16 cellular contexts compared by ENCODE assay signal in the genomic region with DNA sequence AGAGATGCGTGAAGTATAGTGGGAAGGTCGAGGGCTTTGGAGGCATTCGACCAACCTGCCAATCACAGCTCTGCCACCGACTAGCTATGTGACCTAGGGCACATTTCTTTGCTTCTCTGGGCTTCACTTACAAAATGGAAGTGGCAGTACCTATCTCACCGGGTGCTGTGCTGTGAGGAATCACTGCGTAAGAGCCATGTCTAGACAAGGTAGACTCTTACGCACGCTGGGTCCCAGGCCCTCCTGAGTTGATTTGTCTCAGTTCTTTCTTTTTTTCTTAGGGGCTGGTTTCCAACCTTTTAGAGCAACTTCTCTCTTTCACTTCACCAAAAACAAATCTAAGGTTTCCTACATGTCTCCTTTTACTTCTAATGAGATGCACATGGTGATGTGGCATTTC. TPM values are rescaled to one million over a fixed set of nuclear protein-coding genes. Genes with fewer than 3 reads are reported as not detected.
"Had no signal": no experiment of that assay in that cellular context is flagged by ENCODE, and none has a peak within 500 bp of the region (broad histone marks: within the 10 kb centered on the region; RNA-seq: fewer than 3 reads in every experiment).

No MANE protein-coding gene starts in this region.

- H3K4me3 ChIP-seq: adrenal gland, cardiac muscle cell, gastrocnemius medialis, heart right ventricle, lower lobe of right lung, pancreas, sigmoid colon, spleen, stomach, thoracic aorta had no signal

- H3K4me1 Mint-ChIP-seq: activated CD4-positive, alpha-beta memory T cell treated with anti-CD3 and anti-CD28 coated beads, Interleukin-2, amount 10 ng/mL, durations not matched to agents 7 days and 5 days; activated CD4-positive, alpha-beta T cell treated with anti-CD3 and anti-CD28 coated beads for 36 hours; activated naive CD4-positive, alpha-beta T cell treated with anti-CD3 and anti-CD28 coated beads, Interleukin-2, amount 50 U/mL, for 24 hours had no signal

- H3K4me3 Mint-ChIP-seq: activated CD4-positive, alpha-beta memory T cell treated with anti-CD3 and anti-CD28 coated beads, Interleukin-2, amount 10 ng/mL, durations not matched to agents 7 days and 5 days; activated CD4-positive, alpha-beta T cell treated with anti-CD3 and anti-CD28 coated beads for 36 hours; activated naive CD4-positive, alpha-beta T cell treated with anti-CD3 and anti-CD28 coated beads, Interleukin-2, amount 50 U/mL, for 24 hours; activated T-cell treated with anti-CD3 and anti-CD28 coated beads, Interleukin-2, amount 50 U/mL, for 4 hours had no signal

- H3K9me3 Mint-ChIP-seq: activated CD4-positive, alpha-beta memory T cell treated with anti-CD3 and anti-CD28 coated beads, Interleukin-2, amount 10 ng/mL, durations not matched to agents 7 days and 5 days; activated naive CD4-positive, alpha-beta T cell treated with anti-CD3 and anti-CD28 coated beads, Interleukin-2, amount 50 U/mL, for 24 hours; activated T-cell treated with anti-CD3 and anti-CD28 coated beads, Interleukin-2, amount 50 U/mL, for 4 hours had no signal

- H3K36me3 ChIP-seq: adrenal gland, cardiac muscle cell, gastrocnemius medialis, heart right ventricle, lower lobe of right lung, pancreas, sigmoid colon, spleen, stomach, thoracic aorta had no signal

- DNase-seq: activated CD4-positive, alpha-beta memory T cell treated with anti-CD3 and anti-CD28 coated beads, Interleukin-2, amount 10 ng/mL, durations not matched to agents 7 days and 5 days; activated CD4-positive, alpha-beta T cell treated with anti-CD3 and anti-CD28 coated beads for 36 hours; activated T-cell treated with anti-CD3 and anti-CD28 coated beads, Interleukin-2, amount 50 U/mL, for 4 hours; gastrocnemius medialis; lower lobe of right lung; midbrain; sigmoid colon; spleen; T1000 had no signal

- H3K36me3 Mint-ChIP-seq: activated naive CD4-positive, alpha-beta T cell treated with anti-CD3 and anti-CD28 coated beads, Interleukin-2, amount 50 U/mL, for 24 hours had no signal

- H3K27me3 ChIP-seq: adrenal gland, gastrocnemius medialis, heart right ventricle, pancreas, sigmoid colon, spleen, stomach had no signal

- H3K27me3 Mint-ChIP-seq: activated naive CD4-positive, alpha-beta T cell treated with anti-CD3 and anti-CD28 coated beads, Interleukin-2, amount 50 U/mL, for 24 hours had no signal

- H3K4me1 ChIP-seq: adrenal gland, lower lobe of right lung, sigmoid colon had no signal

- H3K9me3 ChIP-seq: adrenal gland, gastrocnemius medialis, lower lobe of right lung, pancreas, sigmoid colon, spleen, stomach, thoracic aorta had no signal

- ATAC-seq: activated CD4-positive, alpha-beta T cell treated with anti-CD3 and anti-CD28 coated beads for 36 hours; activated T-cell treated with anti-CD3 and anti-CD28 coated beads, Interleukin-2, amount 50 U/mL, for 4 hours; gastrocnemius medialis; lower lobe of right lung had no signal

- H3K27ac Mint-ChIP-seq: activated CD4-positive, alpha-beta memory T cell treated with anti-CD3 and anti-CD28 coated beads, Interleukin-2, amount 10 ng/mL, durations not matched to agents 7 days and 5 days; activated CD4-positive, alpha-beta T cell treated with anti-CD3 and anti-CD28 coated beads for 36 hours; activated naive CD4-positive, alpha-beta T cell treated with anti-CD3 and anti-CD28 coated beads, Interleukin-2, amount 50 U/mL, for 24 hours had no signal

- H3K27ac ChIP-seq: adrenal gland, cardiac muscle cell, heart right ventricle, lower lobe of right lung, sigmoid colon, stomach, thoracic aorta had no signal

RNA-seq across cellular contexts. Expression of gene CA12, which starts 18.8 kb away (rescaled TPM):
- polyA plus RNA-seq: cardiac muscle cell had no signal
